10 cellular contexts compared by ENCODE assay signal in the genomic region with DNA sequence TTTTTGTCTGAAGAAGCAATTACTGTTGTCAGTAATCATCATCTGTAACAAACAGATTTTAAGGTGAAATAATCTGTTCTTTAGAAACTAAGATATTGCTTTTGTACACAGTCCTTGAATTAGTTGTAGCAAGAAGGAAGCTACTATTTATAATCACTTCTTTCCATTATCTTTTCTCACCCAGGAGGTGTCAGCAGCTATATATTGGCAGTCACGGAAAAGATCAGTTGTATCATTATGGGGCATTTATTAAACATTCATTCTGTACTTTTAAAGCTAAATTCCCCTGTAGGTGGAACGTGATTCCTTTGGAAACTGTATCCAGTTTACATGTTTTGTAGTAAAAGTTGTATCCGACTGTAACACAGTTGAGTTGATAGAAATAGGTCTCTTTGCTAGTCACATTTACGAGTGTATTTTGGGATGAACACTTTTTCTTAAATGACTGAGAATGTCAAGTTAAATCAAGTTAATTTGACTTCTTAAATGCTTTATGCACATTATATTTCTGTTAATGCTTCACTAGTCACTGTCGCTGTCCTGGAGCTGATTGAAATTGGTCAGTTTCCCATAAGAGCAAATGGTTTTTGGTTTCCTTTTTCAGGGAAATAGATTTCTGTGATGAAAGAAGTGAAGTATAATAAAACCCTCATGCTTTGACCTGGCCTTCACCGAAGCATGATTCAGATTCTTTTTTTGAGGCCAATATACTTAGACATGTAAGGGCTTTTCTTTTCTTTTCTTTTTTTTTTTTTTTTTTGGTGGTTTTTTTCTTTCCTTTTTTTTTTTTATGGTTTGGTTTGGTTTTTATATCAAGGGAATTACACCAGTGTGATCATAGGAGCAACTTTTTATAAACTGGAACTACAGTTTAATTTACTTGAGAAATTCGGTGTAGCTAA. TPM values are rescaled to one million over a fixed set of nuclear protein-coding genes. Genes with fewer than 3 reads are reported as not detected.
DNase-seq lines count a peak whose midpoint lies in the region; ATAC-seq and TF ChIP-seq lines count a peak whose summit lies in the region.
"Had no signal": no experiment of that assay in that cellular context is flagged by ENCODE, and none has a peak within 500 bp of the region (broad histone marks: within the 10 kb centered on the region; RNA-seq: fewer than 3 reads in every experiment).

No MANE protein-coding gene starts in this region.

- H3K27me3 ChIP-seq in heart right ventricle (no peaks in the 10 kb centered on the region), mucosa of rectum (ENCODE audit: control insufficient read depth in 2 of 2, insufficient read depth in 2 of 2, low read length in 2 of 2) (peaks cover 0 to 31% of the 10 kb centered on the region in 2 donors), vagina (no peaks in the 10 kb centered on the region)

- 5 to 7% methylated on average over 7 of the region's 7 CpGs for WGBS in heart right ventricle, 2 donors

- H3K4me1 ChIP-seq in heart right ventricle (peaks cover 5 to 78% (median 53%) of the 10 kb centered on the region in 9 donors), mucosa of rectum (ENCODE audit: control insufficient read depth in 2 of 2, insufficient read depth in 2 of 2, low read length in 2 of 2) (peaks cover 0 to 2% of the 10 kb centered on the region in 2 donors), vagina (peaks cover 74% of the 10 kb centered on the region)

- H3K9ac ChIP-seq in mucosa of rectum (ENCODE audit: low read depth in 1 of 2, low read length in 2 of 2) = no peak overlapping the region

- H3K4me3 ChIP-seq in heart right ventricle (peak overlapping the region; percentile 5 to 93 (median 89)), mucosa of rectum (ENCODE audit: low read length in 2 of 2) (peak overlapping the region; percentile 10 to 22), vagina (peak overlapping the region; percentile 7 to 30)

- TF ChIP-seq CTCF in heart right ventricle (IDR thresholded peaks at IDR 0.05) (no peak), vagina (IDR thresholded peaks at IDR 0.05) (no peak)

- DNase-seq in heart right ventricle (no peak), cardiac septum (ENCODE audit: low spot score) (no peak), caudate nucleus (lab: John Stamatoyannopoulos, UW) (no peak), vagina (ENCODE audit: extremely low spot score in 2 of 2) (no peak), NCI-H69 (lab: John Stamatoyannopoulos, UW) (no peak)
- DNase-seq: COR-L47, cortex of kidney had no signal

- intact Hi-C loops in heart right ventricle (cut with DNase I) = loop anchor here (2.0 to 10.0 kb wide), 21 partner anchors 82 to 1505 kb away; no protein-coding TSS in a partner anchor
- intact Hi-C loops in cardiac septum (cut with DNase I) = loop anchor here (2.0 to 10.0 kb wide), 6 partner anchors 135 to 1508 kb away; no protein-coding TSS in a partner anchor
- intact Hi-C loops in vagina (cut with DNase I) = no loop called here

- ATAC-seq in heart right ventricle (no peak), HG03457 (IDR thresholded peaks at IDR 0.05; ENCODE audit: unreplicated experiment) (no peak), GM21528 (IDR thresholded peaks at IDR 0.05; ENCODE audit: low FRiP score, unreplicated experiment) (no peak)

- TF ChIP-seq POLR2A in vagina (IDR thresholded peaks at IDR 0.05) = no peak

- H3K9me3 ChIP-seq in heart right ventricle (no peaks in the 10 kb centered on the region), mucosa of rectum (ENCODE audit: control insufficient read depth in 2 of 2, low read length in 2 of 2) (no peaks in the 10 kb centered on the region), vagina (no peaks in the 10 kb centered on the region)

- H3K36me3 ChIP-seq in heart right ventricle = peaks cover 0 to 5% (median 0%) of the 10 kb centered on the region in 9 donors
- H3K36me3 ChIP-seq in mucosa of rectum (ENCODE audit: control insufficient read depth in 2 of 2, insufficient read depth in 2 of 2, low read length in 2 of 2) = no peaks in the 10 kb centered on the region
- H3K36me3 ChIP-seq in vagina = no peaks in the 10 kb centered on the region

- peak overlapping the region; percentile 67 to 100 (median 99) for H3K27ac ChIP-seq in heart right ventricle
- peak overlapping the region; percentile 85 for H3K27ac ChIP-seq in caudate nucleus (ENCODE audit: low read depth, low read length)
- H3K27ac ChIP-seq in mucosa of rectum (ENCODE audit: low read depth in 2 of 2, low read length in 2 of 2) = peak overlapping the region in 1 of 2 donors; percentile 29
- H3K27ac ChIP-seq in vagina = peak overlapping the region; percentile 98

RNA-seq across cellular contexts. Expression of a gene that starts 5.1 kb away (rescaled TPM):
- total RNA-seq in heart right ventricle (100 to 1,000 TPM; 386 to 551 (median 505) TPM), cardiac septum (460 TPM), vagina (142 TPM)
- 10 to 100 TPM; 74.7 to 86.2 TPM for polyA plus RNA-seq in heart right ventricle

Comparison
In these comparisons a context has a peak if more than half of its experiments do, and no peak if none do; other contexts are left out.
1. H3K4me3 ChIP-seq: peak in every context shown above with its lines; median percentile 89 in heart right ventricle; 18 in vagina; 16 in mucosa of rectum.